ENCODE assay signal across 10 cellular contexts in genomic region chr13:111219306-111219705, GRCh38.
DNase-seq lines count a peak whose midpoint lies in the region; ATAC-seq and TF ChIP-seq lines count a peak whose summit lies in the region.
"Had no signal": no experiment of that assay in that cellular context is flagged by ENCODE, and none has a peak within 500 bp of the region (broad histone marks: within the 10 kb centered on the region; RNA-seq: fewer than 3 reads in every experiment).

No MANE protein-coding gene starts in this region.

- H3K9me3 Mint-ChIP-seq in activated naive CD8-positive, alpha-beta T cell treated with anti-CD3 and anti-CD28 coated beads for 36 hours, result no peaks in the 10 kb centered on the region
- H3K9me3 Mint-ChIP-seq in activated naive CD8-positive, alpha-beta T cell treated with anti-CD3 and anti-CD28 coated beads, Interleukin-2, amount 50 U/mL, for 24 hours, result no peaks in the 10 kb centered on the region

- H3K36me3 ChIP-seq in mucosa of descending colon (ENCODE audit: low read depth) (no peaks in the 10 kb centered on the region), upper lobe of right lung (no peaks in the 10 kb centered on the region)

- H3K4me3 ChIP-seq in epithelial cell of proximal tubule (ENCODE audit: low read depth, low read length) (no peak overlapping the region), mucosa of descending colon (no peak overlapping the region), upper lobe of right lung (no peak overlapping the region)
- H3K4me3 ChIP-seq: A549 had no signal

- H3K4me3 Mint-ChIP-seq in activated naive CD8-positive, alpha-beta T cell treated with anti-CD3 and anti-CD28 coated beads for 36 hours, result no peak overlapping the region
- H3K4me3 Mint-ChIP-seq in activated naive CD8-positive, alpha-beta T cell treated with anti-CD3 and anti-CD28 coated beads, Interleukin-2, amount 50 U/mL, for 24 hours, result no peak overlapping the region

- DNase-seq in activated naive CD8-positive, alpha-beta T cell treated with anti-CD3 and anti-CD28 coated beads for 36 hours, result no peak
- no peak for DNase-seq in activated naive CD8-positive, alpha-beta T cell treated with anti-CD3 and anti-CD28 coated beads, Interleukin-2, amount 50 U/mL, for 24 hours
- DNase-seq in epithelial cell of proximal tubule (ENCODE audit: low read depth) (peak; percentile 51), mucosa of descending colon (peak in 1 of 3 donors; percentile 14), upper lobe of right lung (no peak), SW 1271 (lab: John Stamatoyannopoulos, UW) (no peak), NCI-H187 treated with DMSO at 0.1 percent for 48 hours (lab: John Stamatoyannopoulos, UW) (no peak)
- DNase-seq: NCI-H187 had no signal

- intact Hi-C loops in mucosa of descending colon (cut with DNase I, micrococcal nuclease), result no loop called here
- intact Hi-C loops in upper lobe of right lung (cut with DNase I), result no loop called here

- no peaks in the 10 kb centered on the region for H3K27me3 ChIP-seq in upper lobe of right lung

- H3K9me3 ChIP-seq in mucosa of descending colon (no peaks in the 10 kb centered on the region), upper lobe of right lung (no peaks in the 10 kb centered on the region)
- H3K9me3 ChIP-seq: A549 had no signal

- H3K4me1 Mint-ChIP-seq in activated naive CD8-positive, alpha-beta T cell treated with anti-CD3 and anti-CD28 coated beads for 36 hours, result peaks cover 28% of the 10 kb centered on the region
- peaks cover 35% of the 10 kb centered on the region for H3K4me1 Mint-ChIP-seq in activated naive CD8-positive, alpha-beta T cell treated with anti-CD3 and anti-CD28 coated beads, Interleukin-2, amount 50 U/mL, for 24 hours

- TF ChIP-seq CTCF in epithelial cell of proximal tubule (conservative IDR thresholded peaks at IDR 0.05; ENCODE audit: low read depth, low read length), result no peak
- no peak for TF ChIP-seq CTCF in mucosa of descending colon (IDR thresholded peaks at IDR 0.05)
- no peak for TF ChIP-seq CTCF in upper lobe of right lung (IDR thresholded peaks at IDR 0.05)

- ATAC-seq in activated naive CD8-positive, alpha-beta T cell treated with anti-CD3 and anti-CD28 coated beads, Interleukin-2, amount 50 U/mL, for 24 hours, result no peak
- ATAC-seq in mucosa of descending colon (peak; percentile 37), upper lobe of right lung (no peak), HG02884 (IDR thresholded peaks at IDR 0.05; ENCODE audit: unreplicated experiment) (no peak)
- ATAC-seq: A549 had no signal

- H3K27me3 Mint-ChIP-seq in activated naive CD8-positive, alpha-beta T cell treated with anti-CD3 and anti-CD28 coated beads for 36 hours, result no peaks in the 10 kb centered on the region
- no peaks in the 10 kb centered on the region for H3K27me3 Mint-ChIP-seq in activated naive CD8-positive, alpha-beta T cell treated with anti-CD3 and anti-CD28 coated beads, Interleukin-2, amount 50 U/mL, for 24 hours

- no peaks in the 10 kb centered on the region for H3K4me1 ChIP-seq in mucosa of descending colon (ENCODE audit: low read depth)
- peaks cover 42% of the 10 kb centered on the region for H3K4me1 ChIP-seq in upper lobe of right lung
- H3K4me1 ChIP-seq: A549 had no signal

- peak overlapping the region; percentile 8 for H3K27ac ChIP-seq in upper lobe of right lung
- H3K27ac ChIP-seq: A549 had no signal

- H3K27ac Mint-ChIP-seq in activated naive CD8-positive, alpha-beta T cell treated with anti-CD3 and anti-CD28 coated beads for 36 hours, result peak overlapping the region; percentile 56
- H3K27ac Mint-ChIP-seq in activated naive CD8-positive, alpha-beta T cell treated with anti-CD3 and anti-CD28 coated beads, Interleukin-2, amount 50 U/mL, for 24 hours, result no peak overlapping the region

- H3K36me3 Mint-ChIP-seq in activated naive CD8-positive, alpha-beta T cell treated with anti-CD3 and anti-CD28 coated beads for 36 hours, result no peaks in the 10 kb centered on the region
- peaks cover 9% of the 10 kb centered on the region for H3K36me3 Mint-ChIP-seq in activated naive CD8-positive, alpha-beta T cell treated with anti-CD3 and anti-CD28 coated beads, Interleukin-2, amount 50 U/mL, for 24 hours (ENCODE audit: low read depth)
